ENCODE assay signal across 26 cellular contexts in the genomic region with DNA sequence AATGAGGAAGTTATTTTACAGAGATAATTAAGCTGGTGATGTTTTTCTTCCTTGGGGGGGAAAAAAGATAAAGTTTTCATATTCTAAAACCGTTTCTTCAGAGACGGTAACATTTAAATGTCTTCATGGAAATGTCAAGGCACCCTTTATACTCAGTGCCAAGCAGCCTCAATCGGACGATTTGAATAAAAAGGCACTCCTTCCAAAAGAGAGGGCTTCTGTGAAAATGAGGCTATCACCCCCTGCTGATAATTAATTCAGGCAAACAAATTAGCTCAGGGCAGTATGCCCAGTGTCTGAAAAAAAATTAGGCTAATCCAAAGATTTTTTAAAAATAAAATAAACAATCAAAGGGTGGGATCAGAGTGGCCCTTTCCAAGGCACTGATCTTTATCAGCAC.
DNase-seq lines count a peak whose midpoint lies in the region; ATAC-seq and TF ChIP-seq lines count a peak whose summit lies in the region.
"Had no signal": no experiment of that assay in that cellular context is flagged by ENCODE, and none has a peak within 500 bp of the region (broad histone marks: within the 10 kb centered on the region; RNA-seq: fewer than 3 reads in every experiment).

No MANE protein-coding gene starts in this region.

- no peaks in the 10 kb centered on the region for H3K4me1 ChIP-seq in mammary epithelial cell (ENCODE audit: insufficient read depth, low read length)
- H3K4me1 ChIP-seq: BE2C, SJSA1 had no signal

- peaks cover 6% of the 10 kb centered on the region for H3K9me3 ChIP-seq in mammary epithelial cell (replicated peaks; ENCODE audit: insufficient read depth, low read length)
- H3K9me3 ChIP-seq: BE2C, MG63, SJSA1 had no signal

- H4K20me1 ChIP-seq in mammary epithelial cell (ENCODE audit: insufficient read depth, low read length), result no peaks in the 10 kb centered on the region

- no peak overlapping the region for H3K9ac ChIP-seq in mammary epithelial cell (ENCODE audit: insufficient read depth, low read length)

- peak overlapping the region in 2 of 5 experiments; percentile 26 to 58 for H3K4me3 Mint-ChIP-seq in brain
- H3K4me3 Mint-ChIP-seq: CD14-positive monocyte; CD8-positive, alpha-beta memory T cell; T-cell had no signal

- H3K36me3 ChIP-seq in mammary epithelial cell (ENCODE audit: insufficient read depth, low read length), result no peaks in the 10 kb centered on the region
- H3K36me3 ChIP-seq: BE2C, MG63, SJSA1 had no signal

- H3K27ac ChIP-seq in mammary epithelial cell (ENCODE audit: insufficient read depth, low read depth, low read length), result no peak overlapping the region
- H3K27ac ChIP-seq: PC-9, SJSA1 had no signal

- no peak overlapping the region for H2AFZ ChIP-seq in mammary epithelial cell (ENCODE audit: low read depth, low read length)
- H2AFZ ChIP-seq: PC-9 had no signal

- peak; percentile 0 for DNase-seq in COR-L47 (lab: John Stamatoyannopoulos, UW)
- DNase-seq in NCI-H1105 treated with DMSO at 0.1 percent for 48 hours (lab: John Stamatoyannopoulos, UW), result peak; percentile 77
- peak; percentile 58 for DNase-seq in pons (ENCODE audit: low spot score)
- no peak for DNase-seq in stimulated activated CD4-positive, alpha-beta T cell treated with anti-CD3 and anti-CD28 coated beads, Interleukin-4, amount 100 ng/mL, for 1 hour
- no peak for DNase-seq in mammary epithelial cell
- DNase-seq: BE2C; Calu3; CD8-positive, alpha-beta memory T cell; DMS153; DND-41; GOT3; HCEC 1CT; IMR-90; KG1; MG63; NCI-H1694; NCI-H2029 treated with DMSO at 0.1 percent for 48 hours; NCI-H446 treated with DMSO at 0.1 percent for 48 hours; NCI-H526; PC-9; T-cell had no signal

- in situ Hi-C loops in mammary epithelial cell (cut with MboI; ENCODE audit: low sequenced_read_pairs in 2 of 2), result no loop called here

- no peak for ATAC-seq in GM18858 (IDR thresholded peaks at IDR 0.05; ENCODE audit: unreplicated experiment)
- ATAC-seq: Right ventricle myocardium inferior, T-cell had no signal

- peaks cover 3 to 15% (median 9%) of the 10 kb centered on the region in 5 experiments for H3K9me3 Mint-ChIP-seq in brain

- peaks cover 28% of the 10 kb centered on the region for H3K36me3 Mint-ChIP-seq in brain
- H3K36me3 Mint-ChIP-seq: CD8-positive, alpha-beta memory T cell; T-cell had no signal

- peaks cover 51% of the 10 kb centered on the region for H3K4me1 Mint-ChIP-seq in brain
- H3K4me1 Mint-ChIP-seq: CD8-positive, alpha-beta memory T cell; T-cell had no signal

- no peak overlapping the region for H3K4me2 ChIP-seq in mammary epithelial cell (ENCODE audit: insufficient read depth, low read depth, low read length)
- H3K4me2 ChIP-seq: PC-9 had no signal

- TF ChIP-seq CTCF in brain (conservative IDR thresholded peaks at IDR 0.05) (no peak), mammary epithelial cell (conservative IDR thresholded peaks at IDR 0.05 in 1 of 2, IDR thresholded peaks at IDR 0.05 in 1 of 2; ENCODE audit: extremely low read depth in 1 of 2, insufficient read depth in 1 of 2, low read depth in 1 of 2, low read length in 2 of 2) (no peak)

- CTCF ChIA-PET in mammary epithelial cell (lab: Charles Lee; ENCODE audit: low non-redundant PET), result no interaction called here

- intact Hi-C loops in mammary epithelial cell (cut with micrococcal nuclease), result no loop called here

- no peak overlapping the region for H3K4me3 ChIP-seq in mammary epithelial cell (replicated peaks in 1 of 3; ENCODE audit: insufficient read depth in 1 of 3, low read depth in 2 of 3, low read length in 3 of 3)
- H3K4me3 ChIP-seq: MG63, PC-9, SJSA1 had no signal

- WGBS in mammary epithelial cell (ENCODE audit: low coverage, missing lambda C conversion rate), result 68% methylated on average over 4 of the region's 4 CpGs

- H3K27ac Mint-ChIP-seq in brain, result peak overlapping the region; percentile 59 to 94 (median 81)
- H3K27ac Mint-ChIP-seq: CD14-positive monocyte; CD8-positive, alpha-beta memory T cell; T-cell had no signal

- dilution Hi-C loops in mammary epithelial cell (cut with HindIII; ENCODE audit: low sequenced_read_pairs), result no loop called here

- BruUV-seq in mammary epithelial cell (replicated peaks; lab: Mats Ljungman, UMichigan), result no TSS peak

- no peaks in the 10 kb centered on the region for H3K27me3 Mint-ChIP-seq in brain

- no peaks in the 10 kb centered on the region for H3K27me3 ChIP-seq in mammary epithelial cell (ENCODE audit: insufficient read depth, low read length)
- H3K27me3 ChIP-seq: BE2C, MG63, SJSA1 had no signal

- H3K79me2 ChIP-seq in mammary epithelial cell (ENCODE audit: insufficient read depth, low read length), result no peaks in the 10 kb centered on the region

Comparison
In these comparisons a context has a peak if more than half of its experiments do, and no peak if none do; other contexts are left out.
1. DNase-seq: peak in COR-L47 (single experiment), NCI-H1105 treated with DMSO at 0.1 percent for 48 hours (single experiment) and pons (single experiment); none in stimulated activated CD4-positive, alpha-beta T cell treated with anti-CD3 and anti-CD28 coated beads, Interleukin-4, amount 100 ng/mL, for 1 hour (single experiment) and mammary epithelial cell (single experiment).